Comparison of ENCODE assay signal across 8 cellular contexts in genomic region chr17:50347087-50347893, GRCh38. TPM values are rescaled to one million over a fixed set of nuclear protein-coding genes. Genes with fewer than 3 reads are reported as not detected.
DNase-seq lines count a peak whose midpoint lies in the region; ATAC-seq and TF ChIP-seq lines count a peak whose summit lies in the region.

No MANE protein-coding gene starts in this region.

- DNase-seq in NCI-H2227 treated with DMSO at 0.1 percent for 48 hours (lab: John Stamatoyannopoulos, UW) (peak; percentile 8), NCI-H2227 (lab: John Stamatoyannopoulos, UW; ENCODE audit: unreplicated experiment) (no peak), adipocyte (ENCODE audit: low read depth) (no peak), left kidney (ENCODE audit: low read depth, low spot score) (peak; percentile 42), thoracic aorta (ENCODE audit: low spot score) (no peak), glomerular visceral epithelial cell (ENCODE audit: extremely low spot score) (no peak), substantia nigra (lab: John Stamatoyannopoulos, UW) (no peak)
- DNase-seq in NK-92 treated with Interleukin-12 subunit alpha and Interleukin-12 subunit beta, amount 100 ng/mL, for 24 hours (lab: John Stamatoyannopoulos, UW): no peak

- H3K9me3 ChIP-seq in adipocyte (ENCODE audit: control insufficient read depth, low read length) (no peaks in the 10 kb centered on the region), thoracic aorta (no peaks in the 10 kb centered on the region)

- no peak for ATAC-seq in thoracic aorta (ENCODE audit: insufficient number of reproducible peaks, low FRiP score, low read depth)

- no peak for TF ChIP-seq CTCF in thoracic aorta (IDR thresholded peaks at IDR 0.05)

- peak overlapping the region; percentile 92 for H3K9ac ChIP-seq in adipocyte (ENCODE audit: low read length)

- H3K4me1 ChIP-seq in adipocyte (ENCODE audit: control insufficient read depth, insufficient read depth, low read length) (peaks cover 17% of the 10 kb centered on the region), thoracic aorta (ENCODE audit: control insufficient read depth in 1 of 2, low read depth in 2 of 2) (peaks cover 13 to 28% of the 10 kb centered on the region in 2 donors)

- H3K27ac ChIP-seq in thoracic aorta (no peak overlapping the region), substantia nigra (ENCODE audit: low read depth, low read length, poor library complexity, severe bottlenecking) (no peak overlapping the region)

- no peaks in the 10 kb centered on the region for H3K36me3 ChIP-seq in adipocyte (ENCODE audit: control insufficient read depth, insufficient read depth, low read length, severe bottlenecking)
- no peaks in the 10 kb centered on the region for H3K36me3 ChIP-seq in thoracic aorta

- H3K27me3 ChIP-seq in adipocyte (replicated peaks; ENCODE audit: control insufficient read depth, insufficient read depth, low read length) (no peaks in the 10 kb centered on the region), thoracic aorta (replicated peaks; ENCODE audit: insufficient read depth) (no peaks in the 10 kb centered on the region)

- H3K4me3 ChIP-seq in adipocyte (ENCODE audit: low read length) (peak overlapping the region; percentile 95), thoracic aorta (peak overlapping the region; percentile 86)

RNA-seq across cellular contexts. Expression of gene XYLT2, which starts 1.4 kb away (rescaled TPM):
- total RNA-seq in thoracic aorta: 10 to 100 TPM; 17.6 to 26.4 TPM

RNA-seq across cellular contexts. Expression of gene MRPL27, which starts 25.7 kb away (rescaled TPM):
- 10 to 100 TPM; 17.1 to 42.9 TPM for total RNA-seq in thoracic aorta

RNA-seq across cellular contexts. Expression of gene EME1, which starts 25.7 kb away (rescaled TPM):
- total RNA-seq in thoracic aorta: 1 to 10 TPM in 1 of 2 donors, not detected in 1; 3.9 TPM

RNA-seq across cellular contexts. Expression of gene LRRC59, which starts 50.0 kb away (rescaled TPM):
- total RNA-seq in thoracic aorta: 10 to 100 TPM; 55.6 to 96.4 TPM

Comparison
In these comparisons a context has a peak if more than half of its experiments do, and no peak if none do; other contexts are left out.
1. DNase-seq: peak in NCI-H2227 treated with DMSO at 0.1 percent for 48 hours (single experiment) and left kidney (single experiment); none in NCI-H2227 (single experiment), adipocyte (single experiment), thoracic aorta (single experiment), glomerular visceral epithelial cell (single experiment), NK-92 treated with Interleukin-12 subunit alpha and Interleukin-12 subunit beta, amount 100 ng/mL, for 24 hours (single experiment) and substantia nigra (0 of 49).